8 cellular contexts compared by ENCODE assay signal in genomic region chr7:17041324-17041723, GRCh38.
A peak's percentile ranks its signal among the peaks of the same experiment; 100 is the strongest.
DNase-seq lines count a peak whose midpoint lies in the region; TF ChIP-seq lines count a peak whose summit lies in the region.

No MANE protein-coding gene starts in this region.

- in situ Hi-C loops in astrocyte of the cerebellum (cut with HindIII; ENCODE audit: low sequenced_read_pairs): no loop called here

- H3K4me3 ChIP-seq in astrocyte of the cerebellum (ENCODE audit: low read depth, low read length): no peak overlapping the region
- H3K4me3 ChIP-seq in MG63: no peak overlapping the region

- peaks cover 2 to 4% of the 10 kb centered on the region in 2 donors for H3K36me3 Mint-ChIP-seq in CD14-positive monocyte

- peaks cover 57% of the 10 kb centered on the region for H3K4me1 Mint-ChIP-seq in CD14-positive monocyte

- peaks cover 3% of the 10 kb centered on the region for H3K9me3 ChIP-seq in MG63

- no peak for TF ChIP-seq POLR2A in erythroblast (IDR thresholded peaks at IDR 0.05; ENCODE audit: low read length)

- H3K36me3 ChIP-seq in MG63: no peaks in the 10 kb centered on the region

- H3K27me3 ChIP-seq in MG63: no peaks in the 10 kb centered on the region

- H3K9me3 Mint-ChIP-seq in CD14-positive monocyte: peaks cover 0 to 7% (median 0%) of the 10 kb centered on the region in 7 donors

- DNase-seq in CD14-positive monocyte (ENCODE audit: low spot score) (no peak), MV-4-11 (lab: John Stamatoyannopoulos, UW) (peak; percentile 98), astrocyte of the cerebellum (ENCODE audit: low read depth) (peak; percentile 84), lung microvascular endothelial cell (ENCODE audit: low read depth in 2 of 2) (peak; percentile 96 to 97), erythroblast (lab: John Stamatoyannopoulos, UW) (no peak), DMS 273 treated with DMSO at 0.1 percent for 48 hours (lab: John Stamatoyannopoulos, UW) (no peak), NCI-H128 (lab: John Stamatoyannopoulos, UW; ENCODE audit: unreplicated experiment) (no peak), MG63 (no peak)

- peaks cover 0 to 3% (median 0%) of the 10 kb centered on the region in 3 donors for H3K27me3 Mint-ChIP-seq in CD14-positive monocyte (ENCODE audit: low read depth in 3 of 3)

- H3K4me3 Mint-ChIP-seq in CD14-positive monocyte: peak overlapping the region in 1 of 2 donors; percentile 51

- TF ChIP-seq CTCF in CD14-positive monocyte (IDR thresholded peaks at IDR 0.05) (no peak), astrocyte of the cerebellum (IDR thresholded peaks at IDR 0.05; ENCODE audit: low read depth, low read length, missing control alignments) (no peak)

- intact Hi-C loops in CD14-positive monocyte (cut with micrococcal nuclease): loop anchor here in 1 of 2 donors (10.0 kb wide), 1 partner anchor 113 kb away; no protein-coding TSS in a partner anchor

- peak overlapping the region; percentile 88 to 99 (median 95) for H3K27ac Mint-ChIP-seq in CD14-positive monocyte

Comparison
In these comparisons a context has a peak if more than half of its experiments do, and no peak if none do; other contexts are left out.
1. DNase-seq: peak in MV-4-11 (single experiment), astrocyte of the cerebellum (single experiment) and lung microvascular endothelial cell (2 of 2); none in CD14-positive monocyte (single experiment), erythroblast (0 of 2), DMS 273 treated with DMSO at 0.1 percent for 48 hours (single experiment), NCI-H128 (single experiment) and MG63 (single experiment).